1 cellular context compared by ENCODE assay signal in genomic region chr14:90287791-90288190, GRCh38.
TF ChIP-seq lines count a peak whose summit lies in the region.

No MANE protein-coding gene starts in this region.

TF ChIP-seq in GM12878, 131 proteins besides CTCF, POLR2A, EP300 and RAD21:
- TF ChIP-seq NR2C2 (IDR thresholded peaks at IDR 0.05; ENCODE audit: borderline replicate concordance, control insufficient read depth, insufficient read length, low read depth) (no peak), ZBTB33 (IDR thresholded peaks at IDR 0.05) (no peak)
